ENCODE assay signal across 8 cellular contexts in the genomic region with DNA sequence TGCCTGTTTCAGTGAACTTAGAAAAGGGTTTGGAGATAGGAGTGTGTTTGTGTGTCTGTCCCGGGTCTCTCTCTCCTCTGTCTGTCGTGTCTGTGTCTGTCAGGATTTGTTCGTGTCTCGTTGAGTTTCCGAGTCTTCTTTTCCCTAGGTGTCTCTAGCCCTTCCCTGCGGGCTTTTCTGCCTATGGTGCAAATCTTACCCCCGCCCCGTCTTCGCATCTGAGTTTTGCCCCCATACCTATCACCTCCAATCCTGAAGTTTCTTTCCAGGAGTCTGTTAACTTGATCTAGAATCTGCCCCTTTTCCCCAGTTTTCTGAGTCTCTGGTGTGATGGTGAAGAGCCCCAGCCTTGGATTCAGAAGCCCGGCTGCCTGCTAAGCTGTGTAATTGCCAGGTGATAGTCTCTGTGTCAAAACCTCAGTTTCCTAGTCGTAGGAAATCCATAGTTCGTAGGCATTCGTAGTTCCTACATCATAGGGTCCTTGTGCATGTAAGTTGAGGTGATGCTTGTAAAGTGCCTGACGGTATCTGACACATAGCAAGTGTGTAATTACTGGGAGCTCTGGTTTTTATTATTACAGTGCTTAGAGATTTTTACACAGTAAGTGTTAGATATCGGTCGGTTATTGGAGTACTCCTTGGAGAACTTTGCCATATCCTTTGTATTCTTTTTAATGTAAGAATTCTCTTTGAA. TPM values are rescaled to one million over a fixed set of nuclear protein-coding genes. Genes with fewer than 3 reads are reported as not detected.
DNase-seq lines count a peak whose midpoint lies in the region; ATAC-seq, FAIRE-seq and TF ChIP-seq lines count a peak whose summit lies in the region.

No MANE protein-coding gene starts in this region.

- peak overlapping the region; percentile 93 for H3K4me3 ChIP-seq in A549
- peak overlapping the region; percentile 79 for H3K4me3 ChIP-seq in bronchial epithelial cell (ENCODE audit: low read depth, low read length)
- H3K4me3 ChIP-seq in mucosa of descending colon: peak overlapping the region; percentile 85

- DNase-seq in A549 (ENCODE audit: low read depth in 1 of 2, low spot score in 1 of 2): no peak
- peak; percentile 4 for DNase-seq in bronchial epithelial cell (ENCODE audit: low read depth)
- DNase-seq in mucosa of descending colon: no peak
- no peak for DNase-seq in MV-4-11 (lab: John Stamatoyannopoulos, UW)
- DNase-seq in activated CD4-positive, CD25-positive, alpha-beta regulatory T cell (lab: John Stamatoyannopoulos, UW): no peak

- POLR2A ChIA-PET in A549 (lab: Yijun Ruan, JAX): no interaction called here

- no peak for TF ChIP-seq EP300 in A549 (IDR thresholded peaks at IDR 0.05)

- ATAC-seq in A549 (no peak), mucosa of descending colon (no peak), GM18873 (IDR thresholded peaks at IDR 0.05; ENCODE audit: low FRiP score, unreplicated experiment) (no peak), HG02798 (IDR thresholded peaks at IDR 0.05; ENCODE audit: poor library complexity, unreplicated experiment) (no peak)

- H3K9me3 ChIP-seq in A549 (no peaks in the 10 kb centered on the region), mucosa of descending colon (no peaks in the 10 kb centered on the region)

- FAIRE-seq in A549 (lab: Jason Lieb, UNC): no peak
- FAIRE-seq in bronchial epithelial cell (lab: Jason Lieb, UNC): no peak

- H3K27ac Mint-ChIP-seq in IgD-negative memory B cell: peak overlapping the region; percentile 98 to 99 (median 99)

- peaks cover 21% of the 10 kb centered on the region for H3K36me3 ChIP-seq in bronchial epithelial cell (ENCODE audit: control insufficient read depth, insufficient read depth, low read length)
- peaks cover 5% of the 10 kb centered on the region for H3K36me3 ChIP-seq in mucosa of descending colon (ENCODE audit: low read depth)

- H3K4me1 ChIP-seq in A549 (peaks cover 46% of the 10 kb centered on the region), mucosa of descending colon (ENCODE audit: low read depth) (peaks cover 37% of the 10 kb centered on the region)

- peak overlapping the region; percentile 91 to 98 (median 97) for H3K4me3 Mint-ChIP-seq in IgD-negative memory B cell

- no peak for TF ChIP-seq POLR2A in A549 (IDR thresholded peaks at IDR 0.05; ENCODE audit: low read length)

- TF ChIP-seq RAD21 in A549 (conservative IDR thresholded peaks at IDR 0.05 in 1 of 2, IDR thresholded peaks at IDR 0.05 in 1 of 2): no peak

- TF ChIP-seq CTCF in A549 (IDR thresholded peaks at IDR 0.05) (no peak), bronchial epithelial cell (IDR thresholded peaks at IDR 0.05; ENCODE audit: insufficient read depth, low read length, severe bottlenecking) (no peak), mucosa of descending colon (IDR thresholded peaks at IDR 0.05) (no peak)

- H3K4me1 Mint-ChIP-seq in IgD-negative memory B cell: peaks cover 41 to 54% (median 45%) of the 10 kb centered on the region in 3 donors

- H3K27ac ChIP-seq in A549: peak overlapping the region; percentile 94 to 96

- peaks cover 2% of the 10 kb centered on the region for H3K27me3 Mint-ChIP-seq in IgD-negative memory B cell

- CTCF ChIA-PET in A549 (lab: Yijun Ruan, JAX): interaction anchor here (1.3 kb wide), 1 partner anchor 658 kb away, joined by 3 read pairs; no protein-coding TSS in a partner anchor

- intact Hi-C loops in mucosa of descending colon (cut with DNase I, micrococcal nuclease): no loop called here

- H3K36me3 Mint-ChIP-seq in IgD-negative memory B cell: peaks cover 5% of the 10 kb centered on the region

- no peaks in the 10 kb centered on the region for H3K27me3 ChIP-seq in bronchial epithelial cell (ENCODE audit: control insufficient read depth, insufficient read depth, low read length)

- WGBS in A549 (ENCODE audit: missing lambda C conversion rate): 22% methylated on average over 16 of the region's 16 CpGs

- H3K4me2 ChIP-seq in A549: peak overlapping the region; percentile 97

- H3K9me3 Mint-ChIP-seq in IgD-negative memory B cell: no peaks in the 10 kb centered on the region

TF ChIP-seq in A549, 52 proteins besides CTCF, POLR2A, EP300 and RAD21:
- TF ChIP-seq MAFK (IDR thresholded peaks at IDR 0.05; ENCODE audit: partially characterized antibody): peak; percentile 45
- TF ChIP-seq CEBPB (IDR thresholded peaks at IDR 0.05): no peak

RNA-seq across cellular contexts. Expression of gene EPN1, which starts 0.8 kb away (rescaled TPM):
- polyA plus RNA-seq in A549 (2011; rRNA removed): 28.0 and 43.7 TPM in 2 replicates
- polyA plus RNA-seq in A549 (2012; cell fraction: cytosol; rRNA removed): 149 and 176 TPM in 2 replicates
- polyA plus RNA-seq in A549 (2012; cell fraction: nucleus; rRNA removed): 110 and 159 TPM in 2 replicates
- polyA plus RNA-seq in A549 (2017; fragmentation: RNase III; extraction: RNeasy Plus Mini Kit Qiagen cat#74134 plus additional on column Dnase treatment): 129 to 139 TPM (median 139 TPM) in 3 replicates
- 41.9 and 52.9 TPM in 2 replicates for polyA minus RNA-seq in A549 (2011; rRNA and poly(A)+ RNA removed)
- 29.9 TPM for polyA plus RNA-seq in IgD-negative memory B cell
- 28.2 and 80.5 TPM in 2 replicates for total RNA-seq in bronchial epithelial cell
- 100 to 1,000 TPM; 156 to 251 (median 192) TPM for total RNA-seq in mucosa of descending colon

RNA-seq across cellular contexts. Expression of gene U2AF2, which starts 21.0 kb away (rescaled TPM):
- polyA plus RNA-seq in A549 (2011; rRNA removed): 147 and 157 TPM in 2 replicates
- 498 and 577 TPM in 2 replicates for polyA plus RNA-seq in A549 (2012; cell fraction: cytosol; rRNA removed)
- 800 and 847 TPM in 2 replicates for polyA plus RNA-seq in A549 (2012; cell fraction: nucleus; rRNA removed)
- polyA plus RNA-seq in A549 (2017; fragmentation: RNase III; extraction: RNeasy Plus Mini Kit Qiagen cat#74134 plus additional on column Dnase treatment): 280 to 302 TPM (median 293 TPM) in 3 replicates
- 154 and 158 TPM in 2 replicates for polyA minus RNA-seq in A549 (2011; rRNA and poly(A)+ RNA removed)
- 14.2 TPM for polyA plus RNA-seq in IgD-negative memory B cell
- total RNA-seq in bronchial epithelial cell: 121 and 140 TPM in 2 replicates
- total RNA-seq in mucosa of descending colon: 100 to 1,000 TPM; 162 to 194 (median 163) TPM

RNA-seq across cellular contexts. Expression of gene CCDC106, which starts 27.8 kb away (rescaled TPM):
- polyA plus RNA-seq in A549 (2011; rRNA removed) (5.2 and 5.5 TPM in 2 replicates), A549 (2017; fragmentation: RNase III; extraction: RNeasy Plus Mini Kit Qiagen cat#74134 plus additional on column Dnase treatment) (15.7 to 17.6 TPM (median 17.4 TPM) in 3 replicates), IgD-negative memory B cell (16.0 TPM)
- 15.3 and 18.3 TPM in 2 replicates for polyA plus RNA-seq in A549 (2012; cell fraction: cytosol; rRNA removed)
- 18.6 and 20.8 TPM in 2 replicates for polyA plus RNA-seq in A549 (2012; cell fraction: nucleus; rRNA removed)
- 2.3 and 5.7 TPM in 2 replicates for polyA minus RNA-seq in A549 (2011; rRNA and poly(A)+ RNA removed)
- total RNA-seq in bronchial epithelial cell (2.6 and 2.9 TPM in 2 replicates), mucosa of descending colon (10 to 100 TPM in 1 of 3 donors, 1 to 10 TPM in 2; 5.5 to 14.8 (median 6.3) TPM)

RNA-seq across cellular contexts. Expression of gene ZNF581, which starts 32.4 kb away (rescaled TPM):
- polyA plus RNA-seq in A549 (2011; rRNA removed) (13.9 and 17.1 TPM in 2 replicates), A549 (2017; fragmentation: RNase III; extraction: RNeasy Plus Mini Kit Qiagen cat#74134 plus additional on column Dnase treatment) (24.3 to 25.6 TPM (median 24.9 TPM) in 3 replicates), IgD-negative memory B cell (79.3 TPM)
- 24.8 and 34.0 TPM in 2 replicates for polyA plus RNA-seq in A549 (2012; cell fraction: cytosol; rRNA removed)
- 24.9 and 37.8 TPM in 2 replicates for polyA plus RNA-seq in A549 (2012; cell fraction: nucleus; rRNA removed)
- polyA minus RNA-seq in A549 (2011; rRNA and poly(A)+ RNA removed): 24.8 and 30.6 TPM in 2 replicates
- total RNA-seq in bronchial epithelial cell (9.6 and 19.2 TPM in 2 replicates), mucosa of descending colon (10 to 100 TPM; 15.2 to 22.5 (median 20.1) TPM)

RNA-seq across cellular contexts. Expression of gene ZNF580, which starts 35.0 kb away (rescaled TPM):
- polyA plus RNA-seq in A549 (2011; rRNA removed) (9.2 and 15.2 TPM in 2 replicates), A549 (2017; fragmentation: RNase III; extraction: RNeasy Plus Mini Kit Qiagen cat#74134 plus additional on column Dnase treatment) (40.5 to 57.0 TPM (median 52.8 TPM) in 3 replicates), IgD-negative memory B cell (38.4 TPM)
- 31.0 and 40.5 TPM in 2 replicates for polyA plus RNA-seq in A549 (2012; cell fraction: cytosol; rRNA removed)
- polyA plus RNA-seq in A549 (2012; cell fraction: nucleus; rRNA removed): 44.9 and 60.4 TPM in 2 replicates
- polyA minus RNA-seq in A549 (2011; rRNA and poly(A)+ RNA removed): 14.0 and 15.0 TPM in 2 replicates
- total RNA-seq in bronchial epithelial cell (2.4 and 2.7 TPM in 2 replicates), mucosa of descending colon (10 to 100 TPM; 29.6 to 46.0 (median 31.6) TPM)
